In the genomic region with DNA sequence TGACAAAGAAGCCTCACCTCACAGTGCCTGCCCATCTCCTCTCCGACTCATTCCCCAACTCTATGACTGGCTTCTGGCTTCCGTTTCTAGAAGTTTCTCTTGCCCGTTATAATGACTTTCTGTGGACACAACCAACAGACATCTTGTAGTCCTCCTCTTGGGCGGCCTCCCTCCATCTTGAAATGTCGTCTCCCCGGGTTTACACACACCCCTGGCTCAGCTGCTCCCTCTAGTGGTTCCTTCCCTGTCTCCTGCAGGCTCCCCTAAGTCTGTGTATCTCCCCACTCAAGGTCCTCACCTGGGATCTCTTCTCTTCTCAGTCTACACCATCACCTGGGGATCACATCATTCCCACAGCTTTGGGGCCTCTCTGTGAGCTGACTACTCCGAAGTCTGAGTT, we compare ENCODE assay signal across 9 cellular contexts.
DNase-seq lines count a peak whose midpoint lies in the region; FAIRE-seq and TF ChIP-seq lines count a peak whose summit lies in the region.
"Had no signal": no experiment of that assay in that cellular context is flagged by ENCODE, and none has a peak within 500 bp of the region (broad histone marks: within the 10 kb centered on the region; RNA-seq: fewer than 3 reads in every experiment).

No MANE protein-coding gene starts in this region.

- H3K27ac ChIP-seq in spleen = no peak overlapping the region

- TF ChIP-seq CTCF in bronchial epithelial cell (IDR thresholded peaks at IDR 0.05; ENCODE audit: insufficient read depth, low read length, severe bottlenecking) (peak; percentile 37), spleen (IDR thresholded peaks at IDR 0.05 in 8 of 11, conservative IDR thresholded peaks at IDR 0.05 in 3 of 11) (peak in 6 of 11 experiments; percentile 16 to 37 (median 28))

- no peaks in the 10 kb centered on the region for H3K36me3 ChIP-seq in bronchial epithelial cell (ENCODE audit: control insufficient read depth, insufficient read depth, low read length)
- no peaks in the 10 kb centered on the region for H3K36me3 ChIP-seq in spleen

- no peak for TF ChIP-seq POLR2A in spleen (IDR thresholded peaks at IDR 0.05)

- DNase-seq in activated CD4-positive, alpha-beta T cell treated with anti-CD3 and anti-CD28 coated beads for 48 hours = peak; percentile 63
- no peak for DNase-seq in activated CD4-positive, alpha-beta T cell treated with anti-CD3 and anti-CD28 coated beads for 1 hour
- DNase-seq in HCEC 1CT (peak; percentile 11), M059J (ENCODE audit: low read depth) (peak; percentile 3), bronchial epithelial cell (ENCODE audit: low read depth) (no peak), spleen (no peak), NK-92 (lab: John Stamatoyannopoulos, UW; ENCODE audit: unreplicated experiment) (no peak), mucosa of gallbladder (ENCODE audit: low spot score) (no peak)
- DNase-seq: activated naive CD8-positive, alpha-beta T cell treated with anti-CD3 and anti-CD28 coated beads, Interleukin-2, amount 10 ng/mL, durations not matched to agents 7 days and 5 days had no signal

- peak; percentile 64 for FAIRE-seq in bronchial epithelial cell (lab: Jason Lieb, UNC)

- WGBS in spleen, 5 donors = 85 to 95% (median 86%) methylated on average over 7 of the region's 7 CpGs

- H3K9me3 ChIP-seq in spleen = no peaks in the 10 kb centered on the region

- H3K27me3 ChIP-seq in bronchial epithelial cell (ENCODE audit: control insufficient read depth, insufficient read depth, low read length) (no peaks in the 10 kb centered on the region), spleen (replicated peaks in 1 of 7) (peaks cover 0 to 4% (median 0%) of the 10 kb centered on the region in 7 donors)

- no peaks in the 10 kb centered on the region for H3K4me1 ChIP-seq in spleen

- intact Hi-C loops in spleen (cut with DNase I; ENCODE audit: low total_unique reads) = no loop called here

- H3K4me3 ChIP-seq in bronchial epithelial cell (ENCODE audit: low read depth, low read length) (no peak overlapping the region), spleen (no peak overlapping the region)

Comparison
In these comparisons a context has a peak if more than half of its experiments do, and no peak if none do; other contexts are left out.
1. DNase-seq: peak in activated CD4-positive, alpha-beta T cell treated with anti-CD3 and anti-CD28 coated beads for 48 hours (single experiment), HCEC 1CT (single experiment) and M059J (single experiment); none in activated CD4-positive, alpha-beta T cell treated with anti-CD3 and anti-CD28 coated beads for 1 hour (single experiment), bronchial epithelial cell (single experiment), spleen (single experiment), NK-92 (single experiment) and mucosa of gallbladder (single experiment).